Comparison of ENCODE assay signal across 3 cellular contexts in the genomic region with DNA sequence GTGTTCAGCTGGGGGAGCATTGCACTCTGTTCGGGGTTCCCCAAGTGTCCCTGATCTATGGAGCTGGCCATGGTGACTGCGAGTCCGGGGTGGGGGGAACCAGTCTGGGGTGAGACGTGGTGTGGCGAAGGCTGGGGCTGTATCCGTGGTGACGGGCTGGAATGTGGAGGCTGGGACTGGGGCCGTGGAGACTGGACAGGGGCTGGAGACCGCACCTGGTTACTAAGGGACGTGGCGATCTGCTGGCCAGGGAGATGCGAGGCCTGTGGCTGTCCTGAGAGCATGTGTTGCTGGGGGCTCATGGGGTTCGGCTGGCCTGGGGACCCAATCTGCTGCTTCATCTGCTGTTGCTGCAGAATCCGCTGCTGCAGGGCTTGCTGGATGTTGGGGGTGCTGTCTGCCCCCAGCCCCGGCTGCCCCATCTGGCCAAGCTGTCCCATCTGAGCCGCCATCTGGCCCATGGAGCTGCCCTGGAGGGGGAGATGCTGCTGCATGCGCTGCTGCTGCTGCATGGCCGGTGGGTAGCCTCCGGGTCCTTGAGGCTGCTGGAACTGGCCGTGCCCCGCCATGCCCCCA.
TF ChIP-seq lines count a peak whose summit lies in the region.

No MANE protein-coding gene starts in this region.

TF ChIP-seq in SK-N-SH, 30 proteins besides CTCF, POLR2A, EP300 and RAD21:
- TF ChIP-seq CHD2 (IDR thresholded peaks at IDR 0.05; ENCODE audit: low read length, partially characterized antibody) (no peak), NRF1 (IDR thresholded peaks at IDR 0.05; ENCODE audit: low read depth, low read length) (no peak), POLR2AphosphoS5 (IDR thresholded peaks at IDR 0.05; ENCODE audit: low read depth, low read length) (no peak)
- TF ChIP-seq, protein P1, sequence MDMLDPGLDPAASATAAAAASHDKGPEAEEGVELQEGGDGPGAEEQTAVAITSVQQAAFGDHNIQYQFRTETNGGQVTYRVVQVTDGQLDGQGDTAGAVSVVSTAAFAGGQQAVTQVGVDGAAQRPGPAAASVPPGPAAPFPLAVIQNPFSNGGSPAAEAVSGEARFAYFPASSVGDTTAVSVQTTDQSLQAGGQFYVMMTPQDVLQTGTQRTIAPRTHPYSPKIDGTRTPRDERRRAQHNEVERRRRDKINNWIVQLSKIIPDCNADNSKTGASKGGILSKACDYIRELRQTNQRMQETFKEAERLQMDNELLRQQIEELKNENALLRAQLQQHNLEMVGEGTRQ (IDR thresholded peaks at IDR 0.05; ENCODE audit: borderline replicate concordance, low read depth, low read length), result no peak

TF ChIP-seq in SK-N-SH treated with all-trans-retinoic acid at 6 μM for 48 hours, 23 proteins besides CTCF, POLR2A, EP300 and RAD21 (continues in another document):
- TF ChIP-seq ARNTL (CRISPR knock-in tag; IDR thresholded peaks at IDR 0.05; ENCODE audit: borderline replicate concordance, low read depth) (no peak), PATZ1 (CRISPR knock-in tag; IDR thresholded peaks at IDR 0.05; ENCODE audit: borderline replicate concordance) (no peak), TOX (CRISPR knock-in tag; IDR thresholded peaks at IDR 0.05; ENCODE audit: borderline replicate concordance) (no peak), CSDC2 (CRISPR knock-in tag; IDR thresholded peaks at IDR 0.05) (no peak), GLIS3 (CRISPR knock-in tag; IDR thresholded peaks at IDR 0.05) (no peak), RARB (CRISPR knock-in tag; IDR thresholded peaks at IDR 0.05) (no peak), TSHZ2 (CRISPR knock-in tag; IDR thresholded peaks at IDR 0.05) (no peak), CSRNP3 (CRISPR knock-in tag; IDR thresholded peaks at IDR 0.05) (no peak), POU6F1 (CRISPR knock-in tag; IDR thresholded peaks at IDR 0.05; ENCODE audit: borderline replicate concordance, low read depth) (no peak), OSR1 (CRISPR knock-in tag; IDR thresholded peaks at IDR 0.05) (no peak), ZNF565 (CRISPR knock-in tag; conservative IDR thresholded peaks at IDR 0.05; ENCODE audit: low read depth) (no peak), SNAI2 (CRISPR knock-in tag; IDR thresholded peaks at IDR 0.05) (no peak), ZC3H10 (CRISPR knock-in tag; IDR thresholded peaks at IDR 0.05) (no peak), ISL1 (CRISPR knock-in tag; IDR thresholded peaks at IDR 0.05) (no peak)

TF ChIP-seq in H1, 55 proteins besides CTCF, POLR2A, EP300 and RAD21:
- TF ChIP-seq RNF2 (IDR thresholded peaks at IDR 0.05; ENCODE audit: borderline replicate concordance, low read depth, low read length, missing control alignments, poor library complexity, severe bottlenecking) (no peak), POU5F1 (IDR thresholded peaks at IDR 0.05; ENCODE audit: low read depth, low read length) (no peak)
